Comparison of ENCODE assay signal across 1 cellular context in genomic region chr10:70462349-70462984, GRCh38.
TF ChIP-seq lines count a peak whose summit lies in the region.

No MANE protein-coding gene starts in this region.

TF ChIP-seq in HCT116, 20 proteins besides CTCF, POLR2A, EP300 and RAD21 (continued from another document):
- TF ChIP-seq POLR2AphosphoS5 (IDR thresholded peaks at IDR 0.05; ENCODE audit: low read depth, low read length), result 0 out of 2 replicates have a peak, but pooled peaks have one; percentile 24
- no peak for TF ChIP-seq FOSL1 (IDR thresholded peaks at IDR 0.05; ENCODE audit: low read depth)
- TF ChIP-seq TCF7L2 (IDR thresholded peaks at IDR 0.05; ENCODE audit: borderline replicate concordance, extremely low read depth, insufficient read depth, insufficient read length), result no peak
TF ChIP-seq in HCT116: peak in this region for 1.
